In genomic region chr11:75555079-75555811, GRCh38 we compare ENCODE assay signal across 2 cellular contexts.
TF ChIP-seq lines count a peak whose summit lies in the region.

No MANE protein-coding gene starts in this region.

TF ChIP-seq in SK-N-SH, 30 proteins besides CTCF, POLR2A, EP300 and RAD21 (continued from another document):
- TF ChIP-seq USF1 (IDR thresholded peaks at IDR 0.05; ENCODE audit: borderline replicate concordance, low read depth) (no peak), CHD2 (IDR thresholded peaks at IDR 0.05; ENCODE audit: low read length, partially characterized antibody) (no peak), TEAD4 (IDR thresholded peaks at IDR 0.05; ENCODE audit: borderline replicate concordance, insufficient read depth) (no peak), GATA2 (CRISPR knock-in tag; IDR thresholded peaks at IDR 0.05) (no peak), TAF1 (IDR thresholded peaks at IDR 0.05; ENCODE audit: borderline replicate concordance, low read depth, low read length) (no peak)

TF ChIP-seq in SK-N-SH treated with all-trans-retinoic acid at 6 μM for 48 hours, 23 proteins besides CTCF, POLR2A, EP300 and RAD21:
- TF ChIP-seq TSHZ2 (CRISPR knock-in tag; IDR thresholded peaks at IDR 0.05) (no peak), ZNF8 (CRISPR knock-in tag; IDR thresholded peaks at IDR 0.05) (no peak), GLIS3 (CRISPR knock-in tag; IDR thresholded peaks at IDR 0.05) (no peak), ZFP3 (CRISPR knock-in tag; IDR thresholded peaks at IDR 0.05) (no peak), ARNTL (CRISPR knock-in tag; IDR thresholded peaks at IDR 0.05; ENCODE audit: borderline replicate concordance, low read depth) (no peak), POU6F1 (CRISPR knock-in tag; IDR thresholded peaks at IDR 0.05; ENCODE audit: borderline replicate concordance, low read depth) (no peak), ZNF565 (CRISPR knock-in tag; conservative IDR thresholded peaks at IDR 0.05; ENCODE audit: low read depth) (no peak), ZC3H10 (CRISPR knock-in tag; IDR thresholded peaks at IDR 0.05) (no peak), TOX (CRISPR knock-in tag; IDR thresholded peaks at IDR 0.05; ENCODE audit: borderline replicate concordance) (no peak), BACH2 (CRISPR knock-in tag; IDR thresholded peaks at IDR 0.05; ENCODE audit: borderline replicate concordance) (no peak), OSR1 (CRISPR knock-in tag; IDR thresholded peaks at IDR 0.05) (no peak), PPARA (CRISPR knock-in tag; IDR thresholded peaks at IDR 0.05; ENCODE audit: borderline replicate concordance) (no peak), RARB (CRISPR knock-in tag; IDR thresholded peaks at IDR 0.05) (no peak)
